In the genomic region with DNA sequence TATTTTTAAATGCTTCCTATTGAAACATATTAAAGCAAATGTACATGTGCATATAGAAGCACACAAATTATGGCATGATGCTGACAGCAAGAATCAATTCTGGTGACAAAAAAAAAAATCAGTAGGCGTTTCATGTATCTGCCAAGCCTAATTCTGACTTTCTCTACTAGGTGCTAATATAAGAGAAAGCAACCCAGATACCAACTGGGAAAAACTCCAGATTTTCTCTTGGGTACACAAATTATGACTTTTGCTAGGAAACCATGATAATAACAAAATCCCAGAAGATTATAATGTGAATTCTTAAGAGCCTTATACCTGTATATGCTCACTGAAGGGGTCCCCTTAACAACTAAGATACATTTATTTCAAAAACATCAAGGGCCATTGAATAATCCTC, we compare ENCODE assay signal across 30 cellular contexts.
"Had no signal": no experiment of that assay in that cellular context is flagged by ENCODE, and none has a peak within 500 bp of the region (broad histone marks: within the 10 kb centered on the region; RNA-seq: fewer than 3 reads in every experiment).

No MANE protein-coding gene starts in this region.

- H3K4me3 ChIP-seq: PC-9, SJCRH30, SK-N-MC had no signal

- H3K36me3 ChIP-seq: SJCRH30 had no signal

- FAIRE-seq: RCC 7860 had no signal

- H3K4me1 ChIP-seq: SJCRH30 had no signal

- DNase-seq: Karpas-422, KBM-7, MM.1S, MV-4-11, NCI-H1092, NCI-H1105, NCI-H1417 treated with DMSO at 0.1 percent for 48 hours, NCI-H1436 treated with DMSO at 0.1 percent for 48 hours, NCI-H1694 treated with DMSO at 0.1 percent for 48 hours, NCI-H187 treated with DMSO at 0.1 percent for 48 hours, NCI-H2029, NCI-H2171 treated with DMSO at 0.1 percent for 48 hours, NCI-H2227 treated with DMSO at 0.1 percent for 48 hours, NCI-H345, NCI-H446, NCI-H510A treated with DMSO at 0.1 percent for 48 hours, NCI-H524 treated with DMSO at 0.1 percent for 48 hours, NCI-H526 treated with DMSO at 0.1 percent for 48 hours, NCI-H774, SHP77, SIG-M5, SJCRH30 had no signal

- ATAC-seq: Panc1, Right ventricle myocardium inferior, SK-N-SH treated with all-trans-retinoic acid at 6 μM for 48 hours had no signal

- H3K27ac ChIP-seq: KMS-11, PC-9, RWPE1, SJCRH30, SK-N-MC had no signal

- H3K27me3 ChIP-seq: SJCRH30 had no signal

- H3K9me3 ChIP-seq: SJCRH30 had no signal
